In the genomic region with DNA sequence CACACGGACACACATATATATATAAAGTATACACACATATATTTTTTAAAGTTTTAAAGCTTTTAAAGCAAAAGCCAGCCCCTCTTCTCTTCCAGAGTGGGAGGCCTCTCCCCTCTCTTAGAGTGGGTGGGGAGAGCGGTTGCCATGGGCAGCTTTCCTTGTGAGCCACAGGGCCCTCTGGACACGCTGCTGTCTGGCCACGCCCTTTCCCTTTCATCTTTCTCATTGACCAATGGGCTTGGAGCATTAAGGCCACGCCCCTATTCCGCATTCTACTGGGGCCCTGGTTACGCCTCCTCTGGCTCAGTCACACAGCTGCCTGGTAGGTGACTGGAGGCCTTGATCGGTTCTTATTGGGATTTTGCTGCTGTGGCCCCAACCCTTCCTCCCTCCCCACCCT, we compare ENCODE assay signal across 7 cellular contexts. TPM values are rescaled to one million over a fixed set of nuclear protein-coding genes. Genes with fewer than 3 reads are reported as not detected.
DNase-seq lines count a peak whose midpoint lies in the region; ATAC-seq, FAIRE-seq and TF ChIP-seq lines count a peak whose summit lies in the region.
"Not testable (repeated sequence)": the region's sequence is repeated elsewhere in the genome, so short reads cannot be mapped to it uniquely, and the experiment has no call there.

GOLGA8N (plus strand) TSS at position 306 of the 400 bp plus-strand sequence.

- H3K4me1 ChIP-seq in pancreas; thoracic aorta (ENCODE audit: control insufficient read depth in 1 of 2, low read depth in 2 of 2): not testable (repeated sequence)

- not testable (repeated sequence) for FAIRE-seq in pancreas (lab: Jason Lieb, UNC)

- not testable (repeated sequence) for H3K9me3 ChIP-seq in pancreas, thoracic aorta

- intact Hi-C loops in T-helper 1 cell treated with Interleukin-12 subunit alpha and Interleukin-12 subunit beta and Interleukin-4 antibody, amounts not matched to agents 30 ng/mL and 1 ng/mL, for 36 hours (cut with micrococcal nuclease); cardiac septum (cut with DNase I); pancreas (cut with DNase I): not testable (repeated sequence)

- not testable (repeated sequence) for H3K36me3 ChIP-seq in pancreas, thoracic aorta

- not testable (repeated sequence) for H3K27ac ChIP-seq in adipose tissue (ENCODE audit: low read depth, low read length); pancreas; thoracic aorta

- H3K4me3 ChIP-seq in pancreas, thoracic aorta: not testable (repeated sequence)

- not testable (repeated sequence) for TF ChIP-seq CTCF in mesothelial cell of epicardium (IDR thresholded peaks at IDR 0.05; ENCODE audit: unreplicated experiment); pancreas (IDR thresholded peaks at IDR 0.05); thoracic aorta (IDR thresholded peaks at IDR 0.05)

- 87 to 91% methylated on average over 4 to 7 of the region's 8 CpGs; no CpG with 5 or more reads in 1 of the 3 donors for WGBS in adipose tissue, 3 donors
- 91% methylated on average over 4 to 6 of the region's 8 CpGs for WGBS in pancreas, 2 donors

- H3K27me3 ChIP-seq in pancreas; thoracic aorta (replicated peaks; ENCODE audit: insufficient read depth): not testable (repeated sequence)

- not testable (repeated sequence) for H3K4me3 Mint-ChIP-seq in mesothelial cell of epicardium

- H3K9me3 Mint-ChIP-seq in mesothelial cell of epicardium: not testable (repeated sequence)

- not testable (repeated sequence) for H3K27me3 Mint-ChIP-seq in mesothelial cell of epicardium (ENCODE audit: low read depth)

- H3K4me1 Mint-ChIP-seq in mesothelial cell of epicardium: not testable (repeated sequence)

- DNase-seq in cardiac septum (ENCODE audit: low spot score); mesothelial cell of epicardium (ENCODE audit: low spot score in 2 of 2, unreplicated experiment in 2 of 2); pancreas; thoracic aorta (ENCODE audit: low spot score); ureter (ENCODE audit: low spot score): not testable (repeated sequence)

- not testable (repeated sequence) for H3K36me3 Mint-ChIP-seq in mesothelial cell of epicardium

- not testable (repeated sequence) for H3K27ac Mint-ChIP-seq in mesothelial cell of epicardium

- not testable (repeated sequence) for ATAC-seq in pancreas; thoracic aorta (ENCODE audit: insufficient number of reproducible peaks, low FRiP score, low read depth)

RNA-seq across cellular contexts. Expression of gene GOLGA8N, which starts in this region (rescaled TPM):
- 30.5 and 31.3 TPM in 2 replicates for total RNA-seq in T-helper 1 cell treated with Interleukin-12 subunit alpha and Interleukin-12 subunit beta and Interleukin-4 antibody, amounts not matched to agents 30 ng/mL and 1 ng/mL, for 36 hours
- polyA plus RNA-seq in adipose tissue: 10 to 100 TPM in 2 of 3 donors, 1 to 10 TPM in 1; 7.0 to 57.7 (median 11.5) TPM
- total RNA-seq in cardiac septum: 11.1 TPM
- total RNA-seq in mesothelial cell of epicardium: 9.9 to 15.4 TPM (median 12.2 TPM) in 3 replicates
- 10 to 100 TPM; 15.9 to 31.1 (median 21.4) TPM for total RNA-seq in pancreas
- polyA plus RNA-seq in pancreas: 10 to 100 TPM; 18.0 to 18.6 TPM
- 10 to 100 TPM; 21.2 to 36.8 TPM for total RNA-seq in thoracic aorta
- 19.7 TPM for total RNA-seq in ureter
